Comparison of ENCODE assay signal across 14 cellular contexts in the genomic region with DNA sequence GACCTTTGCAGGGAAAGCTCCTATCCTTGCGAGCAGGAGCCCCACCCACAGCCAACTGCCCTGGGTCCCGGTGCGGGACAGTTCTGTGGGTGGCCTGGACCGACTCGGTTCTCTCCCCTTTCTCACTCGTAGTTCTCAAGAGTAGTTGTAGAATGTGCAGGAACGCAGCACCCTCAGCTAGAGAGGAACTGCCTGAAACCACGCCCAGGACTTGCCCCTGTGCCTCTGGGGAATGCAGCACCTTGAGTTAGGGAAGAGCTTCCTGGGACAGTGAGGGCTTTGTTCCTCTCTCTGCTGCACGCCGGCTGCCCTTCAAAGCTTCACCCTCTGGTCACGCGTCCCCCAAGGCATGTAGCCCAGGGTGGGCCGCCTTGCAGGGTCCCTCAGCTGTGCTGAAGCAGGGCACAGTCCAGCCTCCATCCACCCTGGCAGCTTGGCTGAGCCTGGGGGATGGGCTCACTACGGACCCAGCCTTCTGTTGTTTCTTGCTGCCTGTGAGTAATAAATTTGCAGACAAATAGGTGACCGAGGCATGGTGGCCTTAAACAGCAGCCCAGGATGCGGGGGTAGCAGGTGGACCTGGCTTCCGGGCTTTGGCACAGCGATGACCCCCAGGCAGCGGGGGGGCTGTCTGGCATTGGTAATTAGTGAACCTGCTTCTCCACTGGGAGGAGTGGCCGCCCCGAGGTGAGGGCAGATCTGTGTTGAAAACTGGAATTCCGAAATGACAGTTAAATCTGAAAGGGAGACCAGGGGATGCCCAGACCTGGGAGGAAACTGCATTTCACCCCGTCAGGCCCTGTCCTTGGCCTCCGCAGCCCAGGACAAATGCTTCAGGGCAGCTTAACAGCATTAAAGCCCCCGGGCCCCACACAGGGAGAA.
DNase-seq lines count a peak whose midpoint lies in the region; ATAC-seq and TF ChIP-seq lines count a peak whose summit lies in the region.
"Had no signal": no experiment of that assay in that cellular context is flagged by ENCODE, and none has a peak within 500 bp of the region (broad histone marks: within the 10 kb centered on the region; RNA-seq: fewer than 3 reads in every experiment).

No MANE protein-coding gene starts in this region.

- H3K4me1 Mint-ChIP-seq in progenitor cell of endocrine pancreas (ENCODE audit: low read depth): peaks cover 32% of the 10 kb centered on the region

- peaks cover 11% of the 10 kb centered on the region for H3K4me1 ChIP-seq in body of pancreas
- H3K4me1 ChIP-seq in uterus: no peaks in the 10 kb centered on the region

- H3K36me3 ChIP-seq in body of pancreas (replicated peaks in 1 of 2; ENCODE audit: insufficient read depth in 1 of 2, low read depth in 2 of 2) (no peaks in the 10 kb centered on the region), uterus (no peaks in the 10 kb centered on the region)

- H3K27me3 Mint-ChIP-seq in progenitor cell of endocrine pancreas: no peaks in the 10 kb centered on the region

- H3K36me3 Mint-ChIP-seq in progenitor cell of endocrine pancreas (ENCODE audit: insufficient read depth): no peaks in the 10 kb centered on the region
- H3K36me3 Mint-ChIP-seq: memory B cell had no signal

- peak overlapping the region; percentile 57 for H3K27ac Mint-ChIP-seq in progenitor cell of endocrine pancreas
- H3K27ac Mint-ChIP-seq: activated T-helper 1 cell treated with anti-CD3 and anti-CD28 coated beads, Interleukin-12 subunit alpha, Interleukin-12 subunit beta, Interleukin-2, Interleukin-4 antibody, amounts not matched to agents 30 ng/mL and 10 ng/mL and 1 ng/mL, durations not matched to agents 14 hours and 24 hours and 36 hours; memory B cell had no signal

- peak overlapping the region in 3 of 4 donors; percentile 57 to 74 (median 58) for H3K27ac ChIP-seq in body of pancreas
- H3K27ac ChIP-seq in uterus: no peak overlapping the region

- TF ChIP-seq CTCF in body of pancreas (IDR thresholded peaks at IDR 0.05): no peak
- no peak for TF ChIP-seq CTCF in progenitor cell of endocrine pancreas (IDR thresholded peaks at IDR 0.05; ENCODE audit: unreplicated experiment)
- no peak for TF ChIP-seq CTCF in uterus (IDR thresholded peaks at IDR 0.05)

- no peaks in the 10 kb centered on the region for H3K27me3 ChIP-seq in body of pancreas
- H3K27me3 ChIP-seq in uterus: no peaks in the 10 kb centered on the region

- H3K9me3 ChIP-seq in body of pancreas (no peaks in the 10 kb centered on the region), uterus (no peaks in the 10 kb centered on the region)

- WGBS in body of pancreas, 2 donors: 22 to 24% methylated on average over 10 to 25 of the region's 25 CpGs

- intact Hi-C loops in body of pancreas (cut with DNase I): no loop called here
- intact Hi-C loops in uterus (cut with DNase I; ENCODE audit: low total_unique reads): no loop called here

- DNase-seq in body of pancreas: peak in 3 of 4 donors; percentile 23 to 48 (median 39)
- DNase-seq in progenitor cell of endocrine pancreas (ENCODE audit: low spot score, unreplicated experiment): no peak
- DNase-seq in uterus: no peak
- DNase-seq in NOMO-1 treated with dmso at 0.1 percent for 144 hours (lab: John Stamatoyannopoulos, UW; ENCODE audit: unreplicated experiment): no peak
- DNase-seq in stimulated activated CD4-positive, alpha-beta T cell treated with anti-CD3 and anti-CD28 coated beads, Interleukin-4, amount 100 ng/mL, for 24 hours: no peak
- DNase-seq: DMS79, foreskin fibroblast, T1000 had no signal

- no peaks in the 10 kb centered on the region for H3K9me3 Mint-ChIP-seq in progenitor cell of endocrine pancreas (ENCODE audit: low read depth)
- H3K9me3 Mint-ChIP-seq: activated T-helper 1 cell treated with anti-CD3 and anti-CD28 coated beads, Interleukin-12 subunit alpha, Interleukin-12 subunit beta, Interleukin-2, Interleukin-4 antibody, amounts not matched to agents 30 ng/mL and 10 ng/mL and 1 ng/mL, durations not matched to agents 14 hours and 24 hours and 36 hours; memory B cell had no signal

- no peak overlapping the region for H3K4me3 ChIP-seq in body of pancreas
- H3K4me3 ChIP-seq in uterus: no peak overlapping the region

- TF ChIP-seq POLR2A in body of pancreas (IDR thresholded peaks at IDR 0.05): no peak
- no peak for TF ChIP-seq POLR2A in uterus (IDR thresholded peaks at IDR 0.05)

- ATAC-seq in GM18873 (IDR thresholded peaks at IDR 0.05; ENCODE audit: low FRiP score, unreplicated experiment): peak; percentile 35
- ATAC-seq in HG03378 (IDR thresholded peaks at IDR 0.05; ENCODE audit: unreplicated experiment): peak; percentile 42
- ATAC-seq in body of pancreas: peak; percentile 73
- no peak for ATAC-seq in HG03139 (IDR thresholded peaks at IDR 0.05; ENCODE audit: unreplicated experiment)

- H3K4me3 Mint-ChIP-seq in progenitor cell of endocrine pancreas (ENCODE audit: low read depth): no peak overlapping the region
- H3K4me3 Mint-ChIP-seq: activated T-helper 1 cell treated with anti-CD3 and anti-CD28 coated beads, Interleukin-12 subunit alpha, Interleukin-12 subunit beta, Interleukin-2, Interleukin-4 antibody, amounts not matched to agents 30 ng/mL and 10 ng/mL and 1 ng/mL, durations not matched to agents 14 hours and 24 hours and 36 hours; central memory CD8-positive, alpha-beta T cell; memory B cell had no signal

Comparison
In these comparisons a context has a peak if more than half of its experiments do, and no peak if none do; other contexts are left out.
1. DNase-seq: peak in body of pancreas (3 of 4); none in progenitor cell of endocrine pancreas (single experiment), uterus (0 of 2), NOMO-1 treated with dmso at 0.1 percent for 144 hours (single experiment) and stimulated activated CD4-positive, alpha-beta T cell treated with anti-CD3 and anti-CD28 coated beads, Interleukin-4, amount 100 ng/mL, for 24 hours (single experiment).
2. H3K27ac ChIP-seq: peak in body of pancreas (3 of 4); none in uterus (0 of 2).